Comparison of ENCODE assay signal across 31 cellular contexts in the genomic region with DNA sequence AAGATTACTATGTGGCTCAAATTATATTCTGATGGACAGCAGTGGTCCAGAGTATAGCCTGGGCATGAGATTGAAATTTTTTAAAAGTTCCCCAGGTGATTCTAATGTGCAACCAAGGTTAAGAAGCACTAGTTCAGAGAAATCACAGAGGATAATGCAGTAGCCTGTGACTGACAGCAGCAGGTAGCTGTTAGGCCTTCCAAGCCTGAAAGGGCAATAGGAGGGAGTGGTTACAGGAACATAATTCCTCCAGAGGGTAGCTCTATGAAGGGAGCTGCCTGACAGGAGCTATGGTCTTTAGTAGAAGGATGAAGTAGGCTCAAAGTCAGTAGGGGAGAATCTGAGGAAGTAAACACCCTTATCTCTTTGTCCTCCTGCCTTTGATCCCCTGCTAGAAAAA.
"Had no signal": no experiment of that assay in that cellular context is flagged by ENCODE, and none has a peak within 500 bp of the region (broad histone marks: within the 10 kb centered on the region; RNA-seq: fewer than 3 reads in every experiment).

No MANE protein-coding gene starts in this region.

- H3K27me3 Mint-ChIP-seq: activated B cell treated with CpG ODN at 0.5 μM for 24 hours; activated CD8-positive, alpha-beta T cell treated with anti-CD3 and anti-CD28 coated beads for 36 hours; activated naive CD8-positive, alpha-beta T cell; activated T-helper 17 cell treated with anti-CD3 and anti-CD28 coated beads, Interleukin-2, amount 50 U/mL, for 72 hours; central memory CD8-positive, alpha-beta T cell; effector memory CD8-positive, alpha-beta T cell; T-helper 17 cell had no signal

- H3K4me3 Mint-ChIP-seq: activated B cell treated with CpG ODN at 0.5 μM for 24 hours; activated CD8-positive, alpha-beta T cell treated with anti-CD3 and anti-CD28 coated beads for 36 hours; activated naive CD8-positive, alpha-beta T cell; activated T-cell treated with anti-CD3 and anti-CD28 coated beads, Interleukin-2, amount 50 U/mL, for 4 hours; activated T-helper 17 cell treated with anti-CD3 and anti-CD28 coated beads, Interleukin-2, amount 50 U/mL, for 72 hours; central memory CD8-positive, alpha-beta T cell; effector memory CD8-positive, alpha-beta T cell; T-helper 17 cell; T-helper 2 cell treated with Interferon-gamma antibody and Interleukin-4, amounts not matched to agents 5 μg/mL and 100 μg/mL, for 36 hours had no signal

- H3K4me3 ChIP-seq: esophagus muscularis mucosa, gastroesophageal sphincter had no signal

- H3K27ac ChIP-seq: brain microvascular endothelial cell, esophagus muscularis mucosa, foreskin keratinocyte, gastroesophageal sphincter, WERI-Rb-1 had no signal

- H3K4me1 Mint-ChIP-seq: activated B cell treated with CpG ODN at 0.5 μM for 24 hours; activated T-helper 17 cell treated with anti-CD3 and anti-CD28 coated beads, Interleukin-2, amount 50 U/mL, for 72 hours; central memory CD8-positive, alpha-beta T cell; T-helper 17 cell had no signal

- H3K9me3 Mint-ChIP-seq: activated B cell treated with CpG ODN at 0.5 μM for 24 hours; activated CD8-positive, alpha-beta T cell treated with anti-CD3 and anti-CD28 coated beads for 36 hours; activated T-cell treated with anti-CD3 and anti-CD28 coated beads, Interleukin-2, amount 50 U/mL, for 4 hours; activated T-helper 17 cell treated with anti-CD3 and anti-CD28 coated beads, Interleukin-2, amount 50 U/mL, for 72 hours; central memory CD8-positive, alpha-beta T cell; effector memory CD8-positive, alpha-beta T cell; T-helper 2 cell treated with Interferon-gamma antibody and Interleukin-4, amounts not matched to agents 5 μg/mL and 100 μg/mL, for 36 hours had no signal

- DNase-seq: activated B cell treated with CpG ODN at 0.5 μM for 24 hours; activated CD4-positive, alpha-beta T cell treated with anti-CD3 and anti-CD28 coated beads for 48 hours; activated CD4-positive, alpha-beta T cell treated with anti-CD3 and anti-CD28 coated beads, Interleukin-2, amount 50 U/mL, for 1 hour; activated CD4-positive, alpha-beta T cell treated with anti-CD3 and anti-CD28 coated beads, Interleukin-2, amount 50 U/mL, for 48 hours; activated CD8-positive, alpha-beta memory T cell treated with anti-CD3 and anti-CD28 coated beads for 24 hours; activated CD8-positive, alpha-beta T cell treated with anti-CD3 and anti-CD28 coated beads for 36 hours; activated effector memory CD4-positive, alpha-beta T cell treated with Interleukin-2 at 50 U/mL for 16 hours; activated gamma-delta T cell treated with Interleukin-2 at 50 U/mL for 16 hours; activated naive CD4-positive, alpha-beta T cell treated with anti-CD3 and anti-CD28 coated beads, Interleukin-2, amount 50 U/mL, for 16 hours; activated naive CD4-positive, alpha-beta T cell treated with Interleukin-2 at 50 U/mL for 16 hours; activated T-cell treated with anti-CD3 and anti-CD28 coated beads, Interleukin-2, amount 50 U/mL, for 4 hours; amniotic stem cell; anterior cingulate cortex; brain microvascular endothelial cell; cortex of kidney; dermis blood vessel endothelial cell; effector CD4-positive, alpha-beta T cell; effector memory CD8-positive, alpha-beta T cell; erythroblast; foreskin keratinocyte; T-helper 1 cell; T-helper 17 cell; T1000; WERI-Rb-1 had no signal

- ATAC-seq: activated CD4-positive, CD25-positive, alpha-beta regulatory T cell treated with anti-CD3 and anti-CD28 coated beads, Interleukin-2, amount 50 U/mL, for 24 hours; activated CD8-positive, alpha-beta T cell treated with anti-CD3 and anti-CD28 coated beads for 36 hours; activated T-cell treated with anti-CD3 and anti-CD28 coated beads, Interleukin-2, amount 50 U/mL, for 4 hours; activated T-helper 17 cell treated with anti-CD3 and anti-CD28 coated beads, Interleukin-2, amount 50 U/mL, for 72 hours; effector memory CD8-positive, alpha-beta T cell; foreskin keratinocyte; gastroesophageal sphincter; T-helper 17 cell had no signal

- H3K36me3 ChIP-seq: brain microvascular endothelial cell, esophagus muscularis mucosa, gastroesophageal sphincter, WERI-Rb-1 had no signal

- H3K36me3 Mint-ChIP-seq: activated naive CD8-positive, alpha-beta T cell had no signal

- H3K27ac Mint-ChIP-seq: activated B cell treated with CpG ODN at 0.5 μM for 24 hours; activated CD8-positive, alpha-beta T cell treated with anti-CD3 and anti-CD28 coated beads for 36 hours; activated naive CD8-positive, alpha-beta T cell; activated T-helper 17 cell treated with anti-CD3 and anti-CD28 coated beads, Interleukin-2, amount 50 U/mL, for 72 hours; effector memory CD8-positive, alpha-beta T cell; T-helper 17 cell; T-helper 2 cell treated with Interferon-gamma antibody and Interleukin-4, amounts not matched to agents 5 μg/mL and 100 μg/mL, for 36 hours had no signal

- H3K27me3 ChIP-seq: brain microvascular endothelial cell, esophagus muscularis mucosa, foreskin keratinocyte, gastroesophageal sphincter had no signal

- H3K4me1 ChIP-seq: esophagus muscularis mucosa, foreskin keratinocyte, gastroesophageal sphincter had no signal

- H3K9me3 ChIP-seq: esophagus muscularis mucosa, gastroesophageal sphincter had no signal
